In the genomic region with DNA sequence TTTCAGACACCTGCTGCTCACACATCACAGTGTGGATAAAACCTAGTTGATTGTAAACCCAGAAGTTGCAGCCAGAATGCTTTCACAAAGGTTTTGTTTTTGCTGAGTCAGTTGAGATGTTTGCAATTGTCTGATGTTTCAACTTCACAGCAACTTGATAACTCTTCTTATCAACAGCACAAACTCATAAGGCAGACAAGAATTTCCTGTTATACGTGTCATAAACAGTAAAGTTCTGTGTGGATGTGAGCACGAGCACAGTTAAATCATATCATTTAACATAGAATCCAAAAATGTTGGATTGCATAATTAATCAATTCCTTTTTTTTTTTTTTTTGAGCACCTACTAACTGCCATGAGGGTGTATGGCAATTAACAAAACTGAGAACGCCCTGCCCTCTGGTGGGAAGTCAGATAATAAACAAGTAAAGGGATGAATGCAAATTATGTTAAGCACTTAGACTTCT, we compare ENCODE assay signal across 8 cellular contexts.
A peak's percentile ranks its signal among the peaks of the same experiment; 100 is the strongest.
DNase-seq lines count a peak whose midpoint lies in the region; ATAC-seq and TF ChIP-seq lines count a peak whose summit lies in the region.
"Had no signal": no experiment of that assay in that cellular context is flagged by ENCODE, and none has a peak within 500 bp of the region (broad histone marks: within the 10 kb centered on the region; RNA-seq: fewer than 3 reads in every experiment).

No MANE protein-coding gene starts in this region.

- TF ChIP-seq CTCF in GM12874 (IDR thresholded peaks at IDR 0.05; ENCODE audit: insufficient read depth, low read depth, low read length) (peak; percentile 25; the same call in 1 of the 2 replicates), LNCAP (IDR thresholded peaks at IDR 0.05) (peak; percentile 39; the same call in 1 of the 2 replicates), astrocyte of the cerebellum (IDR thresholded peaks at IDR 0.05; ENCODE audit: low read depth, low read length, missing control alignments) (peak; percentile 42)

- no peak overlapping the region for H3K4me3 ChIP-seq in astrocyte of the cerebellum (ENCODE audit: low read depth, low read length)

- in situ Hi-C loops in astrocyte of the cerebellum (cut with HindIII; ENCODE audit: low sequenced_read_pairs) = no loop called here

- peak; percentile 22 for DNase-seq in astrocyte of the cerebellum (ENCODE audit: low read depth)
- peak; percentile 4 for DNase-seq in midbrain (lab: John Stamatoyannopoulos, UW)
- no peak for DNase-seq in NOMO-1 (lab: John Stamatoyannopoulos, UW; ENCODE audit: unreplicated experiment in 2 of 2)
- DNase-seq in activated CD8-positive, alpha-beta memory T cell treated with anti-CD3 and anti-CD28 coated beads, Interleukin-2, amount 50 U/mL, for 4 hours = no peak
- DNase-seq: naive thymus-derived CD4-positive, alpha-beta T cell had no signal

- no peak for ATAC-seq in GM21526 (IDR thresholded peaks at IDR 0.05; ENCODE audit: low FRiP score, unreplicated experiment)
- ATAC-seq: naive thymus-derived CD4-positive, alpha-beta T cell had no signal

Comparison
In these comparisons a context has a peak if more than half of its experiments do, and no peak if none do; other contexts are left out.
1. DNase-seq: peak in astrocyte of the cerebellum (single experiment) and midbrain (single experiment); none in NOMO-1 (0 of 2) and activated CD8-positive, alpha-beta memory T cell treated with anti-CD3 and anti-CD28 coated beads, Interleukin-2, amount 50 U/mL, for 4 hours (single experiment).
2. Peak in every context shown above with its lines, with median percentiles within 50 percentile points of each other: CTCF ChIP-seq.